In the genomic region with DNA sequence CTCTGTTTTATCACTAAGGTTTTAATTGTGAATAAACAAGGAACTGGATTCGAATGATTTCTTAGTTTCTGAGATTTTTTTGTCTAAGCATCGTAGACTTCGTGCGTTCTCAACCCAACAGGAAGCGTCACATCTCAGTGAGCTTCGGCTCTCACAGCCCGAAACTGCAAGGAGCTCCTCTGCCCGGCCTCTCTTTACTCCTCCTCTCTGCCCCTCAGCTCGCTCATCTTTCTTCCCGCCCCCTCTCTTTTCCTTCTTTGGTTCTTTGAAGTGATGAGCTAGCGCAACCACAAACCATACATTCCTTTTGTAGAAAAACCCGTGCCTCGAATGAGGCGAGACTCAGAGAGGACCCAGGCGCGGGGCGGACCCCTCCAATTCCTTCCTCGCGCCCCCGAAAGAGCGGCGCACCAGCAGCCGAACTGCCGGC, we compare ENCODE assay signal across 8 cellular contexts.
DNase-seq lines count a peak whose midpoint lies in the region; ATAC-seq lines count a peak whose summit lies in the region.

No MANE protein-coding gene starts in this region.

- no peaks in the 10 kb centered on the region for H3K9me3 Mint-ChIP-seq in T-helper 1 cell treated with Interleukin-12 subunit alpha and Interleukin-12 subunit beta and Interleukin-4 antibody, amounts not matched to agents 30 μg/mL and 1 μg/mL, for 36 hours
- no peaks in the 10 kb centered on the region for H3K9me3 Mint-ChIP-seq in dendritic cell treated with granulocyte-macrophage colony-stimulating factor and Interleukin-4, amounts not matched to agents 40 ng/mL and 50 ng/mL, for 4 days
- no peaks in the 10 kb centered on the region for H3K9me3 Mint-ChIP-seq in stimulated activated memory B cell treated with anti-CD40 and anti-IgM and Interleukin-4, amounts not matched to agents 10 μg/mL and 1 μg/mL and 100 μg/mL, for 72 hours

- peak overlapping the region; percentile 96 for H3K4me3 Mint-ChIP-seq in T-helper 1 cell treated with Interleukin-12 subunit alpha and Interleukin-12 subunit beta and Interleukin-4 antibody, amounts not matched to agents 30 μg/mL and 1 μg/mL, for 36 hours
- peak overlapping the region; percentile 60 for H3K4me3 Mint-ChIP-seq in dendritic cell treated with granulocyte-macrophage colony-stimulating factor and Interleukin-4, amounts not matched to agents 40 ng/mL and 50 ng/mL, for 4 days
- peak overlapping the region; percentile 93 for H3K4me3 Mint-ChIP-seq in stimulated activated memory B cell treated with anti-CD40 and anti-IgM and Interleukin-4, amounts not matched to agents 10 μg/mL and 1 μg/mL and 100 μg/mL, for 72 hours

- DNase-seq in NCI-H510A treated with DMSO at 0.1 percent for 48 hours (lab: John Stamatoyannopoulos, UW) (peak; percentile 18), NCI-H510A (lab: John Stamatoyannopoulos, UW) (no peak), medulla oblongata (ENCODE audit: extremely low spot score) (peak; percentile 40), globus pallidus (ENCODE audit: low spot score) (no peak)

- peak overlapping the region; percentile 62 for H3K27ac Mint-ChIP-seq in T-helper 1 cell treated with Interleukin-12 subunit alpha and Interleukin-12 subunit beta and Interleukin-4 antibody, amounts not matched to agents 30 μg/mL and 1 μg/mL, for 36 hours
- H3K27ac Mint-ChIP-seq in dendritic cell treated with granulocyte-macrophage colony-stimulating factor and Interleukin-4, amounts not matched to agents 40 ng/mL and 50 ng/mL, for 4 days = no peak overlapping the region
- peak overlapping the region; percentile 90 for H3K27ac Mint-ChIP-seq in stimulated activated memory B cell treated with anti-CD40 and anti-IgM and Interleukin-4, amounts not matched to agents 10 μg/mL and 1 μg/mL and 100 μg/mL, for 72 hours

- ATAC-seq in HG02970 (IDR thresholded peaks at IDR 0.05; ENCODE audit: low FRiP score, unreplicated experiment) = peak; percentile 81
- ATAC-seq in stimulated activated memory B cell treated with anti-CD40 and anti-IgM and Interleukin-4, amounts not matched to agents 10 μg/mL and 1 μg/mL and 100 μg/mL, for 72 hours = peak; percentile 82

- intact Hi-C loops in dendritic cell treated with granulocyte-macrophage colony-stimulating factor and Interleukin-4, amounts not matched to agents 40 ng/mL and 50 ng/mL, for 4 days (cut with micrococcal nuclease) = no loop called here

- H3K4me1 Mint-ChIP-seq in T-helper 1 cell treated with Interleukin-12 subunit alpha and Interleukin-12 subunit beta and Interleukin-4 antibody, amounts not matched to agents 30 μg/mL and 1 μg/mL, for 36 hours (ENCODE audit: low read depth) = peaks cover 53% of the 10 kb centered on the region
- H3K4me1 Mint-ChIP-seq in dendritic cell treated with granulocyte-macrophage colony-stimulating factor and Interleukin-4, amounts not matched to agents 40 ng/mL and 50 ng/mL, for 4 days (ENCODE audit: low read depth) = peaks cover 13% of the 10 kb centered on the region
- H3K4me1 Mint-ChIP-seq in stimulated activated memory B cell treated with anti-CD40 and anti-IgM and Interleukin-4, amounts not matched to agents 10 μg/mL and 1 μg/mL and 100 μg/mL, for 72 hours = peaks cover 60% of the 10 kb centered on the region

- peaks cover 9% of the 10 kb centered on the region for H3K36me3 Mint-ChIP-seq in T-helper 1 cell treated with Interleukin-12 subunit alpha and Interleukin-12 subunit beta and Interleukin-4 antibody, amounts not matched to agents 30 μg/mL and 1 μg/mL, for 36 hours (ENCODE audit: low read depth)
- no peaks in the 10 kb centered on the region for H3K36me3 Mint-ChIP-seq in dendritic cell treated with granulocyte-macrophage colony-stimulating factor and Interleukin-4, amounts not matched to agents 40 ng/mL and 50 ng/mL, for 4 days (ENCODE audit: low read depth)
- H3K36me3 Mint-ChIP-seq in stimulated activated memory B cell treated with anti-CD40 and anti-IgM and Interleukin-4, amounts not matched to agents 10 μg/mL and 1 μg/mL and 100 μg/mL, for 72 hours = no peaks in the 10 kb centered on the region

- peaks cover 55% of the 10 kb centered on the region for H3K27me3 Mint-ChIP-seq in T-helper 1 cell treated with Interleukin-12 subunit alpha and Interleukin-12 subunit beta and Interleukin-4 antibody, amounts not matched to agents 30 μg/mL and 1 μg/mL, for 36 hours (ENCODE audit: low read depth)
- peaks cover 74% of the 10 kb centered on the region for H3K27me3 Mint-ChIP-seq in dendritic cell treated with granulocyte-macrophage colony-stimulating factor and Interleukin-4, amounts not matched to agents 40 ng/mL and 50 ng/mL, for 4 days
- H3K27me3 Mint-ChIP-seq in stimulated activated memory B cell treated with anti-CD40 and anti-IgM and Interleukin-4, amounts not matched to agents 10 μg/mL and 1 μg/mL and 100 μg/mL, for 72 hours = no peaks in the 10 kb centered on the region

Comparison
In these comparisons a context has a peak if more than half of its experiments do, and no peak if none do; other contexts are left out.
1. DNase-seq: peak in NCI-H510A treated with DMSO at 0.1 percent for 48 hours (single experiment) and medulla oblongata (single experiment); none in NCI-H510A (single experiment) and globus pallidus (single experiment).
2. Peak in every context shown above with its lines, with median percentiles within 50 percentile points of each other: H3K4me3 Mint-ChIP-seq.